8 cellular contexts compared by ENCODE assay signal in genomic region chrX:118495958-118496762, GRCh38. TPM values are rescaled to one million over a fixed set of nuclear protein-coding genes. Genes with fewer than 3 reads are reported as not detected.
DNase-seq lines count a peak whose midpoint lies in the region; ATAC-seq and TF ChIP-seq lines count a peak whose summit lies in the region.

No MANE protein-coding gene starts in this region.

- H3K27me3 ChIP-seq in ACC112 (ENCODE audit: insufficient read depth, low read length) (no peaks in the 10 kb centered on the region), uterus (no peaks in the 10 kb centered on the region)

- H3K36me3 ChIP-seq in ACC112 (ENCODE audit: insufficient read depth, low read length) (no peaks in the 10 kb centered on the region), uterus (no peaks in the 10 kb centered on the region)

- H3K4me1 Mint-ChIP-seq in progenitor cell of endocrine pancreas (ENCODE audit: low read depth), result peaks cover 16% of the 10 kb centered on the region

- H3K4me1 ChIP-seq in ACC112 (ENCODE audit: control insufficient read depth, insufficient read depth, low read length, unreplicated experiment) (peaks cover 11% of the 10 kb centered on the region), uterus (no peaks in the 10 kb centered on the region)

- TF ChIP-seq CTCF in progenitor cell of endocrine pancreas (IDR thresholded peaks at IDR 0.05; ENCODE audit: unreplicated experiment), result no peak
- TF ChIP-seq CTCF in uterus (IDR thresholded peaks at IDR 0.05), result no peak

- peak overlapping the region; percentile 80 for H3K4me3 ChIP-seq in ACC112 (ENCODE audit: low read depth, low read length)
- peak overlapping the region; percentile 42 to 75 for H3K4me3 ChIP-seq in uterus

- H3K4me3 Mint-ChIP-seq in progenitor cell of endocrine pancreas (ENCODE audit: low read depth), result peak overlapping the region; percentile 71

- H3K9me3 ChIP-seq in uterus, result no peaks in the 10 kb centered on the region

- peak overlapping the region; percentile 29 for H3K27ac Mint-ChIP-seq in progenitor cell of endocrine pancreas

- H3K27ac ChIP-seq in ACC112 (ENCODE audit: low read depth, low read length) (no peak overlapping the region), uterus (peak overlapping the region; percentile 79 to 87)

- H2AFZ ChIP-seq in ACC112 (ENCODE audit: low read length, unreplicated experiment), result peak overlapping the region; percentile 75

- TF ChIP-seq POLR2A in uterus (IDR thresholded peaks at IDR 0.05), result no peak

- peaks cover 3% of the 10 kb centered on the region for H3K27me3 Mint-ChIP-seq in progenitor cell of endocrine pancreas

- H3K36me3 Mint-ChIP-seq in progenitor cell of endocrine pancreas (ENCODE audit: insufficient read depth), result no peaks in the 10 kb centered on the region

- intact Hi-C loops in head of caudate nucleus (cut with DNase I) (loop anchor here (5.0 kb wide), 1 partner anchor 149 kb away; the partner anchor contains the start of gene WDR44), uterus (cut with DNase I; ENCODE audit: low total_unique reads) (no loop called here)

- H3K9me3 Mint-ChIP-seq in progenitor cell of endocrine pancreas (ENCODE audit: low read depth), result peaks cover 4% of the 10 kb centered on the region

- DNase-seq in OCI-M1 (lab: John Stamatoyannopoulos, UW) (peak; percentile 66), activated T-helper 1 cell treated with Interleukin-2 at 50 U/mL for 16 hours (ENCODE audit: low read depth) (peak; percentile 66), head of caudate nucleus (peak in 39 of 42 donors; percentile 3 to 58 (median 31)), progenitor cell of endocrine pancreas (ENCODE audit: low spot score, unreplicated experiment) (peak; percentile 9), uterus (peak; percentile 29 to 34)

- ATAC-seq in GM18909 (IDR thresholded peaks at IDR 0.05; ENCODE audit: poor library complexity, unreplicated experiment), result peak; percentile 64
- ATAC-seq in HG03159 (IDR thresholded peaks at IDR 0.05; ENCODE audit: unreplicated experiment), result peak; percentile 63

- peaks cover 17% of the 10 kb centered on the region for H3K79me2 ChIP-seq in ACC112 (ENCODE audit: control insufficient read depth, insufficient read depth, low read length, unreplicated experiment)

RNA-seq across cellular contexts. Expression of gene DOCK11, which starts 0.5 kb away (rescaled TPM):
- total RNA-seq in progenitor cell of endocrine pancreas (5.8 TPM in 2 replicates), uterus (10 to 100 TPM; 13.1 to 33.1 (median 25.4) TPM)

Comparison
In these comparisons a context has a peak if more than half of its experiments do, and no peak if none do; other contexts are left out.
1. DNase-seq: peak in every context shown above with its lines; median percentile 66 in OCI-M1; 66 in activated T-helper 1 cell treated with Interleukin-2 at 50 U/mL for 16 hours; 32 in uterus; 31 in head of caudate nucleus; 9 in progenitor cell of endocrine pancreas.